Comparison of ENCODE assay signal across 1 cellular context in the genomic region with DNA sequence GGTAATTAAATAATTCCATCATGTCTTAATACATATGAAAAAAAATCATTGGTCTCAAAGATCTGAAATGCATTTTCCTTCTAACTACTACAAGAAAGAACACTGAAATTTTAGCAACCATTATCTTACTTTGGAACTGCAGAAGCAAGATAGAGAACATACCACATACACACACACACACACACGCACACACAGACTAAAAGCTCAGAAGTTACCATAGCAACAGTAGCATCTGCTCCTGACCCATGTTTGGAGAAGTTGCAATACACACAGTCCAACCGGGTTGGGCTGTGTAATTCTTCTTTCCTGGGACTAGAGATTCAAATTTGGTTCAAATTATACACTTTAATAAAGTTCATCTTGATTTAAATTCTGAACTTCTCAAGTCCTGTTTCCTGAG.
TF ChIP-seq lines count a peak whose summit lies in the region.

No MANE protein-coding gene starts in this region.

TF ChIP-seq in HEK293, 187 proteins besides CTCF, POLR2A, EP300 and RAD21 (continued from another document):
- TF ChIP-seq, protein P1, sequence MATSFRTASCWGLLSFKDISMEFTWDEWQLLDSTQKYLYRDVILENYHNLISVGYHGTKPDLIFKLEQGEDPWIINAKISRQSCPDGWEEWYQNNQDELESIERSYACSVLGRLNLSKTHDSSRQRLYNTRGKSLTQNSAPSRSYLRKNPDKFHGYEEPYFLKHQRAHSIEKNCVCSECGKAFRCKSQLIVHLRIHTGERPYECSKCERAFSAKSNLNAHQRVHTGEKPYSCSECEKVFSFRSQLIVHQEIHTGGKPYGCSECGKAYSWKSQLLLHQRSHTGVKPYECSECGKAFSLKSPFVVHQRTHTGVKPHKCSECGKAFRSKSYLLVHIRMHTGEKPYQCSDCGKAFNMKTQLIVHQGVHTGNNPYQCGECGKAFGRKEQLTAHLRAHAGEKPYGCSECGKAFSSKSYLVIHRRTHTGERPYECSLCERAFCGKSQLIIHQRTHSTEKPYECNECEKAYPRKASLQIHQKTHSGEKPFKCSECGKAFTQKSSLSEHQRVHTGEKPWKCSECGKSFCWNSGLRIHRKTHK (tag by site-specific recombination; IDR thresholded peaks at IDR 0.05): no peak
- TF ChIP-seq, protein P2, sequence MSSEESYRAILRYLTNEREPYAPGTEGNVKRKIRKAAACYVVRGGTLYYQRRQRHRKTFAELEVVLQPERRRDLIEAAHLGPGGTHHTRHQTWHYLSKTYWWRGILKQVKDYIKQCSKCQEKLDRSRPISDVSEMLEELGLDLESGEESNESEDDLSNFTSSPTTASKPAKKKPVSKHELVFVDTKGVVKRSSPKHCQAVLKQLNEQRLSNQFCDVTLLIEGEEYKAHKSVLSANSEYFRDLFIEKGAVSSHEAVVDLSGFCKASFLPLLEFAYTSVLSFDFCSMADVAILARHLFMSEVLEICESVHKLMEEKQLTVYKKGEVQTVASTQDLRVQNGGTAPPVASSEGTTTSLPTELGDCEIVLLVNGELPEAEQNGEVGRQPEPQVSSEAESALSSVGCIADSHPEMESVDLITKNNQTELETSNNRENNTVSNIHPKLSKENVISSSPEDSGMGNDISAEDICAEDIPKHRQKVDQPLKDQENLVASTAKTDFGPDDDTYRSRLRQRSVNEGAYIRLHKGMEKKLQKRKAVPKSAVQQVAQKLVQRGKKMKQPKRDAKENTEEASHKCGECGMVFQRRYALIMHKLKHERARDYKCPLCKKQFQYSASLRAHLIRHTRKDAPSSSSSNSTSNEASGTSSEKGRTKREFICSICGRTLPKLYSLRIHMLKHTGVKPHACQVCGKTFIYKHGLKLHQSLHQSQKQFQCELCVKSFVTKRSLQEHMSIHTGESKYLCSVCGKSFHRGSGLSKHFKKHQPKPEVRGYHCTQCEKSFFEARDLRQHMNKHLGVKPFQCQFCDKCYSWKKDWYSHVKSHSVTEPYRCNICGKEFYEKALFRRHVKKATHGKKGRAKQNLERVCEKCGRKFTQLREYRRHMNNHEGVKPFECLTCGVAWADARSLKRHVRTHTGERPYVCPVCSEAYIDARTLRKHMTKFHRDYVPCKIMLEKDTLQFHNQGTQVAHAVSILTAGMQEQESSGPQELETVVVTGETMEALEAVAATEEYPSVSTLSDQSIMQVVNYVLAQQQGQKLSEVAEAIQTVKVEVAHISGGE (tag by site-specific recombination; conservative IDR thresholded peaks at IDR 0.05; ENCODE audit: low read depth): no peak
- TF ChIP-seq, protein P3, sequence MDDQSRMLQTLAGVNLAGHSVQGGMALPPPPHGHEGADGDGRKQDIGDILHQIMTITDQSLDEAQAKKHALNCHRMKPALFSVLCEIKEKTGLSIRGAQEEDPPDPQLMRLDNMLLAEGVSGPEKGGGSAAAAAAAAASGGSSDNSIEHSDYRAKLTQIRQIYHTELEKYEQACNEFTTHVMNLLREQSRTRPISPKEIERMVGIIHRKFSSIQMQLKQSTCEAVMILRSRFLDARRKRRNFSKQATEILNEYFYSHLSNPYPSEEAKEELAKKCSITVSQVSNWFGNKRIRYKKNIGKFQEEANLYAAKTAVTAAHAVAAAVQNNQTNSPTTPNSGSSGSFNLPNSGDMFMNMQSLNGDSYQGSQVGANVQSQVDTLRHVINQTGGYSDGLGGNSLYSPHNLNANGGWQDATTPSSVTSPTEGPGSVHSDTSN (CRISPR knock-in tag; IDR thresholded peaks at IDR 0.05): no peak
- TF ChIP-seq, protein P4, sequence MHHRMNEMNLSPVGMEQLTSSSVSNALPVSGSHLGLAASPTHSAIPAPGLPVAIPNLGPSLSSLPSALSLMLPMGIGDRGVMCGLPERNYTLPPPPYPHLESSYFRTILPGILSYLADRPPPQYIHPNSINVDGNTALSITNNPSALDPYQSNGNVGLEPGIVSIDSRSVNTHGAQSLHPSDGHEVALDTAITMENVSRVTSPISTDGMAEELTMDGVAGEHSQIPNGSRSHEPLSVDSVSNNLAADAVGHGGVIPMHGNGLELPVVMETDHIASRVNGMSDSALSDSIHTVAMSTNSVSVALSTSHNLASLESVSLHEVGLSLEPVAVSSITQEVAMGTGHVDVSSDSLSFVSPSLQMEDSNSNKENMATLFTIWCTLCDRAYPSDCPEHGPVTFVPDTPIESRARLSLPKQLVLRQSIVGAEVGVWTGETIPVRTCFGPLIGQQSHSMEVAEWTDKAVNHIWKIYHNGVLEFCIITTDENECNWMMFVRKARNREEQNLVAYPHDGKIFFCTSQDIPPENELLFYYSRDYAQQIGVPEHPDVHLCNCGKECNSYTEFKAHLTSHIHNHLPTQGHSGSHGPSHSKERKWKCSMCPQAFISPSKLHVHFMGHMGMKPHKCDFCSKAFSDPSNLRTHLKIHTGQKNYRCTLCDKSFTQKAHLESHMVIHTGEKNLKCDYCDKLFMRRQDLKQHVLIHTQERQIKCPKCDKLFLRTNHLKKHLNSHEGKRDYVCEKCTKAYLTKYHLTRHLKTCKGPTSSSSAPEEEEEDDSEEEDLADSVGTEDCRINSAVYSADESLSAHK (tag by site-specific recombination; IDR thresholded peaks at IDR 0.05): no peak
- TF ChIP-seq, protein P5, sequence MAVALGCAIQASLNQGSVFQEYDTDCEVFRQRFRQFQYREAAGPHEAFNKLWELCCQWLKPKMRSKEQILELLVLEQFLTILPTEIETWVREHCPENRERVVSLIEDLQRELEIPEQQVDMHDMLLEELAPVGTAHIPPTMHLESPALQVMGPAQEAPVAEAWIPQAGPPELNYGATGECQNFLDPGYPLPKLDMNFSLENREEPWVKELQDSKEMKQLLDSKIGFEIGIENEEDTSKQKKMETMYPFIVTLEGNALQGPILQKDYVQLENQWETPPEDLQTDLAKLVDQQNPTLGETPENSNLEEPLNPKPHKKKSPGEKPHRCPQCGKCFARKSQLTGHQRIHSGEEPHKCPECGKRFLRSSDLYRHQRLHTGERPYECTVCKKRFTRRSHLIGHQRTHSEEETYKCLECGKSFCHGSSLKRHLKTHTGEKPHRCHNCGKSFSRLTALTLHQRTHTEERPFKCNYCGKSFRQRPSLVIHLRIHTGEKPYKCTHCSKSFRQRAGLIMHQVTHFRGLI (tag by site-specific recombination; IDR thresholded peaks at IDR 0.05): peak; percentile 49; the same call in 1 of the 2 replicates
- TF ChIP-seq ZNF423 (tag by site-specific recombination; IDR thresholded peaks at IDR 0.05): no peak
- TF ChIP-seq ZFP69B (tag by site-specific recombination; IDR thresholded peaks at IDR 0.05): no peak
- TF ChIP-seq ZNF433 (tag by site-specific recombination; IDR thresholded peaks at IDR 0.05; ENCODE audit: low read depth): no peak
- no peak for TF ChIP-seq ZNF629 (tag by site-specific recombination; IDR thresholded peaks at IDR 0.05)
TF ChIP-seq in HEK293: peak in this region for 2.
